ENCODE assay signal across 8 cellular contexts in genomic region chr2:218217366-218218309, GRCh38. TPM values are rescaled to one million over a fixed set of nuclear protein-coding genes. Genes with fewer than 3 reads are reported as not detected.
DNase-seq lines count a peak whose midpoint lies in the region; ATAC-seq and TF ChIP-seq lines count a peak whose summit lies in the region.

No MANE protein-coding gene starts in this region.

- H3K4me1 Mint-ChIP-seq in osteocyte (ENCODE audit: unreplicated experiment) = peaks cover 50% of the 10 kb centered on the region

- peak overlapping the region; percentile 84 for H3K4me3 Mint-ChIP-seq in osteocyte (ENCODE audit: unreplicated experiment)

- under 1% methylated on average over 47 of the region's 47 CpGs for WGBS in thymus

- no peak for TF ChIP-seq CTCF in osteocyte (IDR thresholded peaks at IDR 0.05)

- no peaks in the 10 kb centered on the region for H3K27me3 ChIP-seq in thymus (ENCODE audit: control insufficient read depth, insufficient read depth)

- peak overlapping the region; percentile 96 for H3K27ac Mint-ChIP-seq in osteocyte (ENCODE audit: unreplicated experiment)

- H3K27me3 Mint-ChIP-seq in osteocyte (ENCODE audit: unreplicated experiment) = no peaks in the 10 kb centered on the region

- peaks cover 23% of the 10 kb centered on the region for H3K4me1 ChIP-seq in thymus (ENCODE audit: control insufficient read depth, insufficient read depth, low read length)

- ATAC-seq in HG02884 (IDR thresholded peaks at IDR 0.05; ENCODE audit: unreplicated experiment) = peak; percentile 31

- H3K27ac ChIP-seq in thymus (ENCODE audit: low read depth) = peak overlapping the region; percentile 97

- peak overlapping the region; percentile 99 for H3K4me3 ChIP-seq in thymus (ENCODE audit: low read length)

- H3K9me3 Mint-ChIP-seq in osteocyte (ENCODE audit: unreplicated experiment) = no peaks in the 10 kb centered on the region

- no peaks in the 10 kb centered on the region for H3K36me3 ChIP-seq in thymus (ENCODE audit: control insufficient read depth, insufficient read depth)

- peaks cover 10% of the 10 kb centered on the region for H3K36me3 Mint-ChIP-seq in osteocyte (ENCODE audit: unreplicated experiment)

- DNase-seq in NCI-H1105 treated with DMSO at 0.1 percent for 48 hours (lab: John Stamatoyannopoulos, UW) (peak; percentile 10), NCI-H1105 (lab: John Stamatoyannopoulos, UW) (no peak), RKO (ENCODE audit: low spot score) (peak; percentile 51), activated gamma-delta T cell (lab: John Stamatoyannopoulos, UW) (peak; percentile 55), germinal center (ENCODE audit: low spot score) (peak; percentile 82), osteocyte (ENCODE audit: extremely low spot score, unreplicated experiment) (no peak)

- H3K9me3 ChIP-seq in thymus (ENCODE audit: control insufficient read depth) = no peaks in the 10 kb centered on the region

RNA-seq across cellular contexts. Expression of gene ARPC2, which starts 0.6 kb away (rescaled TPM):
- total RNA-seq in osteocyte = 265 and 284 TPM in 2 replicates
- polyA plus RNA-seq in thymus = 292 TPM

RNA-seq across cellular contexts. Expression of gene GPBAR1, which starts 43.2 kb away (rescaled TPM):
- total RNA-seq in osteocyte = not detected in 2 replicates
- 1.0 TPM for polyA plus RNA-seq in thymus

RNA-seq across cellular contexts. Expression of gene CXCR1, which starts 50.9 kb away (rescaled TPM):
- total RNA-seq in osteocyte = not detected in 2 replicates
- 0.37 TPM for polyA plus RNA-seq in thymus

RNA-seq across cellular contexts. Expression of gene AAMP, which starts 52.3 kb away (rescaled TPM):
- total RNA-seq in osteocyte = 62.9 and 66.3 TPM in 2 replicates
- polyA plus RNA-seq in thymus = 67.2 TPM

RNA-seq across cellular contexts. Expression of gene PNKD, which starts 52.7 kb away (rescaled TPM):
- 43.0 and 45.0 TPM in 2 replicates for total RNA-seq in osteocyte
- 76.1 TPM for polyA plus RNA-seq in thymus

Comparison
In these comparisons a context has a peak if more than half of its experiments do, and no peak if none do; other contexts are left out.
1. DNase-seq: peak in NCI-H1105 treated with DMSO at 0.1 percent for 48 hours (single experiment), RKO (single experiment), activated gamma-delta T cell (single experiment) and germinal center (single experiment); none in NCI-H1105 (single experiment) and osteocyte (single experiment).